In genomic region chr19:2064788-2065524, GRCh38 we compare ENCODE assay signal across 10 cellular contexts. TPM values are rescaled to one million over a fixed set of nuclear protein-coding genes. Genes with fewer than 3 reads are reported as not detected.
DNase-seq lines count a peak whose midpoint lies in the region; ATAC-seq, FAIRE-seq and TF ChIP-seq lines count a peak whose summit lies in the region.
"Had no signal": no experiment of that assay in that cellular context is flagged by ENCODE, and none has a peak within 500 bp of the region (broad histone marks: within the 10 kb centered on the region; RNA-seq: fewer than 3 reads in every experiment).

No MANE protein-coding gene starts in this region.

- H3K79me2 ChIP-seq in trophoblast cell (ENCODE audit: control insufficient read depth, insufficient read depth, low read length, poor library complexity): peaks cover 8% of the 10 kb centered on the region

- peak overlapping the region; percentile 16 for H2AK5ac ChIP-seq in trophoblast cell (ENCODE audit: low read length)

- ATAC-seq in HG03354 (IDR thresholded peaks at IDR 0.05; ENCODE audit: poor library complexity, severe bottlenecking, unreplicated experiment) (no peak), HG03108 (IDR thresholded peaks at IDR 0.05; ENCODE audit: unreplicated experiment) (no peak), pancreas (no peak), HG03457 (IDR thresholded peaks at IDR 0.05; ENCODE audit: unreplicated experiment) (no peak)

- H3K4me3 ChIP-seq in cardiac muscle cell (no peak overlapping the region), trophoblast cell (ENCODE audit: low read depth, low read length) (no peak overlapping the region), pancreas (no peak overlapping the region)

- H3K4me2 ChIP-seq in trophoblast cell (ENCODE audit: low read length): no peak overlapping the region

- no peak overlapping the region for H3K18ac ChIP-seq in trophoblast cell (ENCODE audit: low read length)

- peak overlapping the region; percentile 51 for H3K27ac ChIP-seq in cardiac muscle cell
- H3K27ac ChIP-seq in trophoblast cell (ENCODE audit: low read depth, low read length): no peak overlapping the region
- no peak overlapping the region for H3K27ac ChIP-seq in pancreas

- no peak overlapping the region for H4K8ac ChIP-seq in trophoblast cell (ENCODE audit: low read depth, low read length)

- H3K27me3 ChIP-seq in cardiac muscle cell (no peaks in the 10 kb centered on the region), trophoblast cell (ENCODE audit: insufficient read depth, low read length) (no peaks in the 10 kb centered on the region), pancreas (no peaks in the 10 kb centered on the region)

- no CpG with 5 or more reads among the region's 38 CpGs for WGBS in trophoblast cell (ENCODE audit: extremely low coverage, insufficient coverage, insufficient read length)
- 74 to 76% methylated on average over 38 of the region's 38 CpGs for WGBS in pancreas, 2 donors

- no peak overlapping the region for H2AFZ ChIP-seq in trophoblast cell (ENCODE audit: insufficient read depth, low read length, poor library complexity)

- H3K14ac ChIP-seq in trophoblast cell (ENCODE audit: low read length): no peak overlapping the region

- TF ChIP-seq CTCF in cardiac muscle cell (IDR thresholded peaks at IDR 0.05; ENCODE audit: low read depth, low read length): no peak
- TF ChIP-seq CTCF in pancreas (IDR thresholded peaks at IDR 0.05): no peak

- no peak overlapping the region for H4K12ac ChIP-seq in trophoblast cell (ENCODE audit: low read depth, low read length)

- H3K23ac ChIP-seq in trophoblast cell (ENCODE audit: low read length): no peak overlapping the region

- no peak overlapping the region for H2BK5ac ChIP-seq in trophoblast cell (ENCODE audit: low read depth, low read length, poor library complexity)

- H3K9me3 ChIP-seq in cardiac muscle cell (ENCODE audit: low read depth) (no peaks in the 10 kb centered on the region), trophoblast cell (ENCODE audit: insufficient read depth, low read depth, low read length) (no peaks in the 10 kb centered on the region), pancreas (no peaks in the 10 kb centered on the region)
- H3K9me3 ChIP-seq: Caco-2 had no signal

- H3K4me1 ChIP-seq in cardiac muscle cell (ENCODE audit: low read depth) (peaks cover 13% of the 10 kb centered on the region), trophoblast cell (ENCODE audit: control insufficient read depth in 1 of 2, insufficient read depth in 2 of 2, low read length in 2 of 2) (peaks cover 14 to 17% of the 10 kb centered on the region in 2 experiments), pancreas (peaks cover 14 to 16% (median 15%) of the 10 kb centered on the region in 3 donors)

- H4K91ac ChIP-seq in trophoblast cell (ENCODE audit: low read depth, low read length): no peak overlapping the region

- H3K9ac ChIP-seq in trophoblast cell (ENCODE audit: low read length): no peak overlapping the region

- no peak overlapping the region for H2BK120ac ChIP-seq in trophoblast cell (ENCODE audit: insufficient read depth, low read length, poor library complexity)

- intact Hi-C loops in pancreas (cut with DNase I): loop anchor here in 2 of 3 donors (5.0 to 10.0 kb wide), 2 partner anchors 43 to 130 kb away; no protein-coding TSS in a partner anchor

- H3K36me3 ChIP-seq in cardiac muscle cell (no peaks in the 10 kb centered on the region), trophoblast cell (ENCODE audit: control insufficient read depth in 1 of 2, insufficient read depth in 2 of 2, low read length in 2 of 2) (no peaks in the 10 kb centered on the region), pancreas (no peaks in the 10 kb centered on the region)

- peaks cover 18% of the 10 kb centered on the region for H3K79me1 ChIP-seq in trophoblast cell (ENCODE audit: low read length)

- FAIRE-seq in pancreas (lab: Jason Lieb, UNC): no peak

- DNase-seq in Ammon's horn (ENCODE audit: low spot score) (peak; percentile 66), SHP77 treated with DMSO at 0.1 percent for 48 hours (lab: John Stamatoyannopoulos, UW) (peak; percentile 47), cardiac muscle cell (ENCODE audit: low read depth in 1 of 2, low spot score in 1 of 2) (no peak), trophoblast cell (no peak), pancreas (no peak)
- DNase-seq: Caco-2; stimulated activated CD4-positive, alpha-beta T cell treated with anti-CD3 and anti-CD28 coated beads, Interleukin-2, amount 100 ng/mL, for 48 hours had no signal

- H2BK12ac ChIP-seq in trophoblast cell (ENCODE audit: low read length): no peak overlapping the region

- no peak overlapping the region for H3K4ac ChIP-seq in trophoblast cell (ENCODE audit: low read depth, low read length)

RNA-seq across cellular contexts. Expression of gene MKNK2, which starts 13.9 kb away (rescaled TPM):
- total RNA-seq in cardiac muscle cell: 72.5 and 76.6 TPM in 2 replicates
- 72.8 and 87.2 TPM in 2 replicates for polyA plus RNA-seq in cardiac muscle cell
- polyA plus RNA-seq in trophoblast cell (2013): 339 and 368 TPM in 2 replicates
- total RNA-seq in pancreas: 100 to 1,000 TPM; 178 to 446 (median 252) TPM
- 100 to 1,000 TPM; 102 to 143 TPM for polyA plus RNA-seq in pancreas

RNA-seq across cellular contexts. Expression of gene MOB3A, which starts 31.2 kb away (rescaled TPM):
- total RNA-seq in cardiac muscle cell: 15.1 and 17.4 TPM in 2 replicates
- polyA plus RNA-seq in cardiac muscle cell: 21.6 and 22.0 TPM in 2 replicates
- 34.5 and 34.8 TPM in 2 replicates for polyA plus RNA-seq in trophoblast cell (2013)
- 10 to 100 TPM; 14.5 to 26.0 (median 17.4) TPM for total RNA-seq in pancreas
- polyA plus RNA-seq in pancreas: 10 to 100 TPM in 1 of 2 donors, 1 to 10 TPM in 1; 9.2 to 11.1 TPM

RNA-seq across cellular contexts. Expression of gene IZUMO4, which starts 31.8 kb away (rescaled TPM):
- 10.5 and 11.6 TPM in 2 replicates for total RNA-seq in cardiac muscle cell
- 2.6 and 4.9 TPM in 2 replicates for polyA plus RNA-seq in cardiac muscle cell
- polyA plus RNA-seq in trophoblast cell (2013): 1.2 and 1.5 TPM in 2 replicates
- total RNA-seq in pancreas: 10 to 100 TPM in 1 of 6 donors, 1 to 10 TPM in 5; 5.2 to 10.5 (median 7.0) TPM
- 10 to 100 TPM; 32.8 to 42.2 TPM for polyA plus RNA-seq in pancreas

RNA-seq across cellular contexts. Expression of gene BTBD2, which starts 49.4 kb away (rescaled TPM):
- total RNA-seq in cardiac muscle cell (133 and 155 TPM in 2 replicates), pancreas (10 to 100 TPM; 33.9 to 46.4 (median 36.6) TPM)
- polyA plus RNA-seq in cardiac muscle cell (126 and 149 TPM in 2 replicates), pancreas (10 to 100 TPM; 35.6 to 44.4 TPM)
- polyA plus RNA-seq in trophoblast cell (2013): 43.8 and 44.5 TPM in 2 replicates

Comparison
In these comparisons a context has a peak if more than half of its experiments do, and no peak if none do; other contexts are left out.
1. DNase-seq: peak in Ammon's horn (single experiment) and SHP77 treated with DMSO at 0.1 percent for 48 hours (single experiment); none in cardiac muscle cell (0 of 2), trophoblast cell (0 of 2) and pancreas (0 of 6).